In the genomic region with DNA sequence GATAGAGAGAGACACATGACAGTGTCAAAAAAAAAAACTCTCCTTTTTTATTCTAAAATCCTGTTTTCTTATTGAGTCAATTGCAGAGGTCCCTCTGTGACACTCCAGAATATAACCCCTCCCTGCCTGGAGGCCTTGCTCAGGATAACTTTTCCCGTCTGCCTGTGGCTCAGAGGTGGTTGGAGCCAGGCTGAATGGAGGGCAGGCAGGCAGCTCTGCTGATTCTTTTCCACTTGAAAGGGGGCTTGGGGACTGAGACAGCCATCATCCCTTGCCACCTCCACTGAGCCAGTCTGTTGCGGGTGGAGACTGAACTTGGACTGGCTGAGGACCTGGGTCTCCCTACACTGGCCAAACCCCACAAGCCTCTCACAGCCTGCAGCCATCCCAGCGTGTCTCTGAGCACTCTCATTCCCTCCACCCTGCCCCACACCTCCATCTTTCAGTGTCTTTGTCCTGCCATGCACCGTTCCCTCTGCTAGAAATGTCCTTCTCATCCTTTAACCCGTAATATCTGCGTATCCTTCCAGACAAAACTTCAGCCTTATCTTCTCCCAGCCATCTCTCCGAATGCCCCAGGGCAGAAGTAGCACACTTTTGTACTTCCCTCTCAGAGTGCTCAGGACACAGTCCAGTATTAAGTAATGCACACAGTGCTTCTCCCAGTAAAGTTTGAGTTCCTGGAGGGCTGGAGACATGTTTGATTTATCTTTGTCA, we compare ENCODE assay signal across 2 cellular contexts.
TF ChIP-seq lines count a peak whose summit lies in the region.

No MANE protein-coding gene starts in this region.

TF ChIP-seq in IMR-90, 13 proteins besides CTCF, POLR2A, EP300 and RAD21:
- no peak for TF ChIP-seq MAFK (IDR thresholded peaks at IDR 0.05; ENCODE audit: low read depth, low read length)
- TF ChIP-seq, protein P1, sequence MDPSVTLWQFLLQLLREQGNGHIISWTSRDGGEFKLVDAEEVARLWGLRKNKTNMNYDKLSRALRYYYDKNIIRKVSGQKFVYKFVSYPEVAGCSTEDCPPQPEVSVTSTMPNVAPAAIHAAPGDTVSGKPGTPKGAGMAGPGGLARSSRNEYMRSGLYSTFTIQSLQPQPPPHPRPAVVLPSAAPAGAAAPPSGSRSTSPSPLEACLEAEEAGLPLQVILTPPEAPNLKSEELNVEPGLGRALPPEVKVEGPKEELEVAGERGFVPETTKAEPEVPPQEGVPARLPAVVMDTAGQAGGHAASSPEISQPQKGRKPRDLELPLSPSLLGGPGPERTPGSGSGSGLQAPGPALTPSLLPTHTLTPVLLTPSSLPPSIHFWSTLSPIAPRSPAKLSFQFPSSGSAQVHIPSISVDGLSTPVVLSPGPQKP (IDR thresholded peaks at IDR 0.05; ENCODE audit: borderline replicate concordance, low read depth, low read length) = no peak
- no peak for TF ChIP-seq MXI1 (IDR thresholded peaks at IDR 0.05; ENCODE audit: borderline replicate concordance, low read depth, low read length)
- no peak for TF ChIP-seq SMC3 (IDR thresholded peaks at IDR 0.05; ENCODE audit: low read depth, low read length)
- no peak for TF ChIP-seq BHLHE40 (IDR thresholded peaks at IDR 0.05; ENCODE audit: low read depth, low read length)
- no peak for TF ChIP-seq RCOR1 (IDR thresholded peaks at IDR 0.05; ENCODE audit: insufficient replicate concordance, low read length)
- TF ChIP-seq RFX5 (IDR thresholded peaks at IDR 0.05; ENCODE audit: low read depth, low read length) = no peak
- no peak for TF ChIP-seq CEBPB (IDR thresholded peaks at IDR 0.05; ENCODE audit: low read depth, low read length)
- TF ChIP-seq NFE2L2 (IDR thresholded peaks at IDR 0.05; ENCODE audit: low read depth, low read length) = no peak
- no peak for TF ChIP-seq CHD1 (IDR thresholded peaks at IDR 0.05; ENCODE audit: low read depth, low read length)
- TF ChIP-seq, protein P2, sequence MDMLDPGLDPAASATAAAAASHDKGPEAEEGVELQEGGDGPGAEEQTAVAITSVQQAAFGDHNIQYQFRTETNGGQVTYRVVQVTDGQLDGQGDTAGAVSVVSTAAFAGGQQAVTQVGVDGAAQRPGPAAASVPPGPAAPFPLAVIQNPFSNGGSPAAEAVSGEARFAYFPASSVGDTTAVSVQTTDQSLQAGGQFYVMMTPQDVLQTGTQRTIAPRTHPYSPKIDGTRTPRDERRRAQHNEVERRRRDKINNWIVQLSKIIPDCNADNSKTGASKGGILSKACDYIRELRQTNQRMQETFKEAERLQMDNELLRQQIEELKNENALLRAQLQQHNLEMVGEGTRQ (IDR thresholded peaks at IDR 0.05; ENCODE audit: low read depth, low read length) = no peak
- no peak for TF ChIP-seq MAZ (IDR thresholded peaks at IDR 0.05; ENCODE audit: borderline replicate concordance, low read depth, low read length)
- no peak for TF ChIP-seq FOS (IDR thresholded peaks at IDR 0.05; ENCODE audit: low read depth, low read length)

TF ChIP-seq in WTC11, 78 proteins besides CTCF, POLR2A, EP300 and RAD21:
- TF ChIP-seq NFE2L1 (CRISPR knock-in tag; IDR thresholded peaks at IDR 0.05) = 0 out of 2 replicates have a peak, but pooled peaks have one; percentile 25
- TF ChIP-seq FOXJ3 (CRISPR knock-in tag; IDR thresholded peaks at IDR 0.05; ENCODE audit: borderline replicate concordance) = no peak
